In genomic region chr5:137847699-137848098, GRCh38 we compare ENCODE assay signal across 1 cellular context.
TF ChIP-seq lines count a peak whose summit lies in the region.

No MANE protein-coding gene starts in this region.

TF ChIP-seq in SK-N-SH, 30 proteins besides CTCF, POLR2A, EP300 and RAD21 (continued from another document):
- no peak for TF ChIP-seq USF2 (IDR thresholded peaks at IDR 0.05; ENCODE audit: borderline replicate concordance, low read depth, low read length)
- no peak for TF ChIP-seq MEF2A (IDR thresholded peaks at IDR 0.05; ENCODE audit: borderline replicate concordance, low read depth)
- no peak for TF ChIP-seq POLR2AphosphoS5 (IDR thresholded peaks at IDR 0.05; ENCODE audit: low read depth, low read length)
- no peak for TF ChIP-seq MAX (IDR thresholded peaks at IDR 0.05; ENCODE audit: low read depth)
- TF ChIP-seq JUND (IDR thresholded peaks at IDR 0.05): no peak
